ENCODE assay signal across 10 cellular contexts in the genomic region with DNA sequence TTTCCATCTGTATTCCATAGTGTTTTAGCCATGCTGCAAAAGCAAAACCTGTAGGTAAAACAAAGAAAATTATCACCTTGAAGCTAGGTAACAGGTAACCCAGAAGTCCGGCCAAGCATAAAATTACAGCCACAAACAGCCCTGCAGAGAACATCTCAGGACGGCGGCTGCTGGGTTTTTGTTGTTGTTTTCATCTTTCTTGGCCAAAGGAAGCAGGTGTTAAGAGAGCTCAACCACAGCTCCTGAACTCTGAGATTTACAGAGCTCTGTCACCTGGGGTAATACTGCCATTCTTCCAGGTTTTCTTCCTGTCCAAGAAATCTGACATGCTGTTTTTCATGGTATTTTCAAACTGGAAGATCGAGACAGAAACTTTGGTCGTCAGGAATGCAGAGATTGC. TPM values are rescaled to one million over a fixed set of nuclear protein-coding genes. Genes with fewer than 3 reads are reported as not detected.
DNase-seq lines count a peak whose midpoint lies in the region; ATAC-seq and TF ChIP-seq lines count a peak whose summit lies in the region.
"Had no signal": no experiment of that assay in that cellular context is flagged by ENCODE, and none has a peak within 500 bp of the region (broad histone marks: within the 10 kb centered on the region; RNA-seq: fewer than 3 reads in every experiment).

No MANE protein-coding gene starts in this region.

- no peak overlapping the region for H3K27ac Mint-ChIP-seq in activated naive CD4-positive, alpha-beta T cell treated with anti-CD3 and anti-CD28 coated beads, Interleukin-2, amount 50 U/mL, for 24 hours

- TF ChIP-seq POLR2A in stomach (IDR thresholded peaks at IDR 0.05) = no peak

- H2AFZ ChIP-seq in mammary epithelial cell (ENCODE audit: low read depth, low read length) = no peak overlapping the region

- no peak overlapping the region for H3K27ac ChIP-seq in mammary epithelial cell (ENCODE audit: insufficient read depth, low read depth, low read length)
- H3K27ac ChIP-seq in stomach = peak overlapping the region in 3 of 5 donors; percentile 4 to 76 (median 72)
- H3K27ac ChIP-seq in tibial artery = no peak overlapping the region
- H3K27ac ChIP-seq: C4-2B had no signal

- TF ChIP-seq CTCF in mammary epithelial cell (conservative IDR thresholded peaks at IDR 0.05 in 1 of 2, IDR thresholded peaks at IDR 0.05 in 1 of 2; ENCODE audit: extremely low read depth in 1 of 2, insufficient read depth in 1 of 2, low read depth in 1 of 2, low read length in 2 of 2) (no peak), stomach (IDR thresholded peaks at IDR 0.05) (no peak), tibial artery (IDR thresholded peaks at IDR 0.05) (no peak)

- no peaks in the 10 kb centered on the region for H3K36me3 ChIP-seq in mammary epithelial cell (ENCODE audit: insufficient read depth, low read length)
- no peaks in the 10 kb centered on the region for H3K36me3 ChIP-seq in stomach
- H3K36me3 ChIP-seq in tibial artery = no peaks in the 10 kb centered on the region

- no TSS peak for BruUV-seq in mammary epithelial cell (replicated peaks; lab: Mats Ljungman, UMichigan)

- H3K4me3 ChIP-seq in mammary epithelial cell (replicated peaks in 1 of 3; ENCODE audit: insufficient read depth in 1 of 3, low read depth in 2 of 3, low read length in 3 of 3) = no peak overlapping the region
- peak overlapping the region in 1 of 4 donors; percentile 43 for H3K4me3 ChIP-seq in stomach
- H3K4me3 ChIP-seq in tibial artery = no peak overlapping the region

- in situ Hi-C loops in mammary epithelial cell (cut with MboI; ENCODE audit: low sequenced_read_pairs in 2 of 2) = no loop called here

- no peaks in the 10 kb centered on the region for H3K36me3 Mint-ChIP-seq in activated naive CD4-positive, alpha-beta T cell treated with anti-CD3 and anti-CD28 coated beads, Interleukin-2, amount 50 U/mL, for 24 hours

- TF ChIP-seq EP300 in stomach (IDR thresholded peaks at IDR 0.05) = no peak

- no peak overlapping the region for H3K9ac ChIP-seq in mammary epithelial cell (ENCODE audit: insufficient read depth, low read length)

- no peaks in the 10 kb centered on the region for H4K20me1 ChIP-seq in mammary epithelial cell (ENCODE audit: insufficient read depth, low read length)

- H3K4me1 ChIP-seq in mammary epithelial cell (ENCODE audit: insufficient read depth, low read length) (peaks cover 11% of the 10 kb centered on the region), stomach (peaks cover 8 to 20% (median 18%) of the 10 kb centered on the region in 4 donors), tibial artery (peaks cover 0 to 15% (median 9%) of the 10 kb centered on the region in 4 donors)

- peaks cover 15% of the 10 kb centered on the region for H3K4me1 Mint-ChIP-seq in activated naive CD4-positive, alpha-beta T cell treated with anti-CD3 and anti-CD28 coated beads, Interleukin-2, amount 50 U/mL, for 24 hours

- DNase-seq in activated naive CD4-positive, alpha-beta T cell (lab: John Stamatoyannopoulos, UW) = no peak
- DNase-seq in mammary epithelial cell (no peak), stomach (no peak), NCI-H510A (lab: John Stamatoyannopoulos, UW) (no peak), tibial artery (no peak), SKM-1 treated with dmso at 0.1 percent for 144 hours (lab: John Stamatoyannopoulos, UW; ENCODE audit: unreplicated experiment) (no peak)

- ATAC-seq in HG03354 (IDR thresholded peaks at IDR 0.05; ENCODE audit: poor library complexity, severe bottlenecking, unreplicated experiment) = peak; percentile 51

- no peaks in the 10 kb centered on the region for H3K9me3 Mint-ChIP-seq in activated naive CD4-positive, alpha-beta T cell treated with anti-CD3 and anti-CD28 coated beads, Interleukin-2, amount 50 U/mL, for 24 hours

- peak overlapping the region; percentile 76 for H3K4me3 Mint-ChIP-seq in activated naive CD4-positive, alpha-beta T cell treated with anti-CD3 and anti-CD28 coated beads, Interleukin-2, amount 50 U/mL, for 24 hours

- 8% methylated on average over 5 of the region's 5 CpGs for WGBS in mammary epithelial cell (ENCODE audit: low coverage, missing lambda C conversion rate)
- WGBS in stomach, 5 donors = 26 to 42% (median 31%) methylated on average over 5 of the region's 5 CpGs

- H3K4me2 ChIP-seq in mammary epithelial cell (ENCODE audit: insufficient read depth, low read depth, low read length) = peak overlapping the region; percentile 97

- intact Hi-C loops in mammary epithelial cell (cut with micrococcal nuclease) = loop anchor here (10.0 kb wide), 1 partner anchor 45 kb away; no protein-coding TSS in a partner anchor
- intact Hi-C loops in stomach (cut with DNase I; ENCODE audit: low total_unique reads) = no loop called here
- intact Hi-C loops in tibial artery (cut with DNase I; ENCODE audit: low total_unique reads) = no loop called here

- H3K27me3 ChIP-seq in mammary epithelial cell (ENCODE audit: insufficient read depth, low read length) (peaks cover 7% of the 10 kb centered on the region), stomach (peaks cover 0 to 28% (median 16%) of the 10 kb centered on the region in 3 donors), tibial artery (peaks cover 0 to 18% of the 10 kb centered on the region in 2 donors)

- H3K27me3 Mint-ChIP-seq in activated naive CD4-positive, alpha-beta T cell treated with anti-CD3 and anti-CD28 coated beads, Interleukin-2, amount 50 U/mL, for 24 hours = peaks cover 32% of the 10 kb centered on the region

- H3K79me2 ChIP-seq in mammary epithelial cell (ENCODE audit: insufficient read depth, low read length) = no peaks in the 10 kb centered on the region

- CTCF ChIA-PET in mammary epithelial cell (lab: Charles Lee; ENCODE audit: low non-redundant PET) = no interaction called here

- dilution Hi-C loops in mammary epithelial cell (cut with HindIII; ENCODE audit: low sequenced_read_pairs) = no loop called here

- H3K9me3 ChIP-seq in mammary epithelial cell (replicated peaks; ENCODE audit: insufficient read depth, low read length) = no peaks in the 10 kb centered on the region
- H3K9me3 ChIP-seq in stomach = no peaks in the 10 kb centered on the region
- no peaks in the 10 kb centered on the region for H3K9me3 ChIP-seq in tibial artery

RNA-seq across cellular contexts. Expression of a gene that starts 0.8 kb away (rescaled TPM):
- total RNA-seq in mammary epithelial cell (not detected), stomach (10 to 100 TPM in 2 of 5 donors, 1 to 10 TPM in 3; 4.1 to 46.6 (median 8.4) TPM)
- polyA plus RNA-seq in mammary epithelial cell (not detected), stomach (10 to 100 TPM in 1 of 3 donors, 1 to 10 TPM in 2; 2.5 to 49.2 (median 5.4) TPM)
- not detected for polyA minus RNA-seq in mammary epithelial cell
- total RNA-seq: cardiac septum had no signal

Comparison
In these comparisons a context has a peak if more than half of its experiments do, and no peak if none do; other contexts are left out.
1. H3K27ac ChIP-seq: peak in stomach (3 of 5); none in mammary epithelial cell (single experiment) and tibial artery (0 of 2).
2. RNA of a gene that starts 0.8 kb away (total RNA-seq): 4.1 to 46.6 TPM in stomach; not detected in mammary epithelial cell; every median in the first group is over 4 times any median in the second.